ENCODE assay signal across 8 cellular contexts in genomic region chr5:102223542-102224444, GRCh38.
DNase-seq lines count a peak whose midpoint lies in the region; ATAC-seq, FAIRE-seq and TF ChIP-seq lines count a peak whose summit lies in the region.

No MANE protein-coding gene starts in this region.

- H3K4me2 ChIP-seq in GM12878 (ENCODE audit: control insufficient read depth, insufficient read depth) (no peak overlapping the region), mesendoderm (ENCODE audit: low read length) (no peak overlapping the region)

- FAIRE-seq in GM12878 (lab: Jason Lieb, UNC): peak; percentile 77

- DNase-seq in G401 (ENCODE audit: low spot score): peak; percentile 7
- DNase-seq in NCI-H1048 (lab: John Stamatoyannopoulos, UW): peak; percentile 56
- no peak for DNase-seq in GM12878 (ENCODE audit: low read depth, low spot score)
- DNase-seq in mesendoderm: peak; percentile 57
- DNase-seq in D341Med (ENCODE audit: low spot score): no peak
- no peak for DNase-seq in dedifferentiated amniotic fluid mesenchymal stem cell (ENCODE audit: extremely low spot score)
- DNase-seq in activated effector memory CD4-positive, alpha-beta T cell treated with anti-CD3 and anti-CD28 coated beads, Interleukin-2, amount 50 U/mL, for 16 hours: no peak

- no peak overlapping the region for H2AFZ ChIP-seq in GM12878 (ENCODE audit: control insufficient read depth, low read depth, low read length)

- POLR2A ChIA-PET in GM12878 (lab: Charles Lee): no interaction called here

- no peak overlapping the region for H2BK120ac ChIP-seq in mesendoderm (ENCODE audit: low read depth, low read length)

- no peak overlapping the region for H4K8ac ChIP-seq in mesendoderm (ENCODE audit: low read depth, low read length)

- 27% methylated on average over 5 of the region's 5 CpGs for WGBS in GM12878 (ENCODE audit: insufficient coverage, insufficient replicate concordance, low lambda C conversion rate, missing lambda C conversion rate)
- WGBS in mesendoderm (ENCODE audit: extremely low coverage, insufficient coverage, low lambda C conversion rate): no CpG with 5 or more reads among the region's 5 CpGs

- ATAC-seq in GM21526 (IDR thresholded peaks at IDR 0.05; ENCODE audit: low FRiP score, unreplicated experiment) (peak; percentile 71), GM12878 (peak; percentile 55; the same call in 2 of the 3 replicates)

- H3K4me3 ChIP-seq in GM12878 (no peak overlapping the region), mesendoderm (ENCODE audit: low read length) (no peak overlapping the region)

- no peaks in the 10 kb centered on the region for H3K79me2 ChIP-seq in GM12878 (ENCODE audit: control insufficient read depth, insufficient read depth, low read length)
- no peaks in the 10 kb centered on the region for H3K79me2 ChIP-seq in mesendoderm (ENCODE audit: control insufficient read depth, insufficient read depth, low read length)

- no peak overlapping the region for H4K5ac ChIP-seq in mesendoderm (ENCODE audit: low read length)

- H3K4ac ChIP-seq in mesendoderm (ENCODE audit: low read depth, low read length): no peak overlapping the region

- no peaks in the 10 kb centered on the region for H4K20me1 ChIP-seq in GM12878 (ENCODE audit: control insufficient read depth, insufficient read depth)

- TF ChIP-seq POLR2A in GM12878 (IDR thresholded peaks at IDR 0.05; ENCODE audit: low read depth, low read length): no peak

- no peak overlapping the region for H3K27ac ChIP-seq in GM12878 (ENCODE audit: control insufficient read depth, insufficient read depth)
- no peak overlapping the region for H3K27ac ChIP-seq in mesendoderm (ENCODE audit: low read depth, low read length)

- H3K36me3 ChIP-seq in GM12878 (ENCODE audit: control insufficient read depth in 2 of 2, insufficient read depth in 2 of 2, low read length in 1 of 2) (no peaks in the 10 kb centered on the region), mesendoderm (ENCODE audit: control insufficient read depth, insufficient read depth, low read length) (no peaks in the 10 kb centered on the region)

- H3K4me1 ChIP-seq in GM12878 (ENCODE audit: control insufficient read depth, insufficient read depth, low read length) (no peaks in the 10 kb centered on the region), mesendoderm (ENCODE audit: control insufficient read depth, low read depth, low read length) (no peaks in the 10 kb centered on the region)

- no peak overlapping the region for H3K18ac ChIP-seq in mesendoderm (ENCODE audit: low read length)

- no peak overlapping the region for H2AK5ac ChIP-seq in mesendoderm (ENCODE audit: low read length)

- intact Hi-C loops in GM12878 (cut with micrococcal nuclease; ENCODE audit: unreplicated experiment): loop anchor here (2.0 kb wide), 1 partner anchor 281 kb away; no protein-coding TSS in a partner anchor

- no peaks in the 10 kb centered on the region for H3K27me3 ChIP-seq in GM12878 (replicated peaks in 1 of 2; ENCODE audit: control insufficient read depth in 2 of 2, insufficient read depth in 2 of 2, low read length in 1 of 2)
- no peaks in the 10 kb centered on the region for H3K27me3 ChIP-seq in mesendoderm (ENCODE audit: insufficient read depth, low read length, poor library complexity)

- H3K56ac ChIP-seq in mesendoderm (ENCODE audit: low read length): no peak overlapping the region

- H3K79me1 ChIP-seq in mesendoderm (ENCODE audit: low read length): no peaks in the 10 kb centered on the region

- TF ChIP-seq CTCF in GM12878 (IDR thresholded peaks at IDR 0.05 in 2 of 3, conservative IDR thresholded peaks at IDR 0.05 in 1 of 3; ENCODE audit: control insufficient read depth in 2 of 3, extremely low read depth in 1 of 3, insufficient read depth in 1 of 3, low read depth in 3 of 3, low read length in 3 of 3): peak; percentile 37 to 63 (median 61); a peak in 5 of 6 replicates

- H3K9ac ChIP-seq in GM12878 (ENCODE audit: control insufficient read depth, insufficient read depth, low read length): no peak overlapping the region
- H3K9ac ChIP-seq in mesendoderm (ENCODE audit: low read length): no peak overlapping the region

- no peaks in the 10 kb centered on the region for H3K9me3 ChIP-seq in GM12878 (replicated peaks; ENCODE audit: control insufficient read depth, insufficient read depth, low read length)

- no peak overlapping the region for H2BK15ac ChIP-seq in mesendoderm (replicated peaks; ENCODE audit: low read depth)

- no peak for TF ChIP-seq EP300 in GM12878 (IDR thresholded peaks at IDR 0.05; ENCODE audit: borderline replicate concordance in 1 of 2, control insufficient read depth in 1 of 2, low read depth in 2 of 2, low read length in 2 of 2)

- no peak overlapping the region for H2BK5ac ChIP-seq in mesendoderm (ENCODE audit: low read length)

- in situ Hi-C loops in G401 (cut with HindIII; ENCODE audit: low sequenced_read_pairs) (no loop called here), GM12878 (cut with MboI) (loop anchor here (5.0 kb wide), 1 partner anchor 281 kb away; no protein-coding TSS in a partner anchor)

- SMC1A ChIA-PET in GM12878 (lab: Charles Lee; ENCODE audit: uncharacterized antibody, unreplicated experiment): interaction anchor here (1.0 kb wide), 2 partner anchors 183 to 281 kb away, joined by 3 read pairs; no protein-coding TSS in a partner anchor

- CTCF ChIA-PET in GM12878 (lab: Yijun Ruan, JAX): interaction anchor here (0.9 to 2.7 kb wide), 5 partner anchors 8 to 282 kb away, joined by 3 to 6 read pairs (median 4); no protein-coding TSS in a partner anchor

- BruUV-seq in GM12878 (replicated peaks; lab: Mats Ljungman, UMichigan): no TSS peak

- H3K23ac ChIP-seq in mesendoderm (ENCODE audit: low read length): no peak overlapping the region

- TF ChIP-seq RAD21 in GM12878 (IDR thresholded peaks at IDR 0.05; ENCODE audit: insufficient read depth, low read depth, low read length): peak; percentile 67

- RAD21 ChIA-PET in GM12878 (lab: Charles Lee; ENCODE audit: unreplicated experiment): interaction anchor here (0.6 kb wide), 1 partner anchor 162 kb away, joined by 3 read pairs; no protein-coding TSS in a partner anchor

TF ChIP-seq in GM12878, 131 proteins besides CTCF, POLR2A, EP300 and RAD21 (continues in another document):
- TF ChIP-seq SMC3 (IDR thresholded peaks at IDR 0.05; ENCODE audit: borderline replicate concordance, low read length) (peak; percentile 45; the same call in 1 of the 2 replicates), ATF7 (IDR thresholded peaks at IDR 0.05; ENCODE audit: low read depth) (no peak), E2F4 (IDR thresholded peaks at IDR 0.05; ENCODE audit: low read depth, low read length) (no peak), ZNF592 (IDR thresholded peaks at IDR 0.05) (0 out of 2 replicates have a peak, but pooled peaks have one; percentile 47), IKZF1 (conservative IDR thresholded peaks at IDR 0.05) (no peak), CREM (IDR thresholded peaks at IDR 0.05; ENCODE audit: low read depth) (no peak), STAT1 (conservative IDR thresholded peaks at IDR 0.05) (no peak), TARDBP (IDR thresholded peaks at IDR 0.05; ENCODE audit: borderline replicate concordance) (no peak)

Comparison
In these comparisons a context has a peak if more than half of its experiments do, and no peak if none do; other contexts are left out.
1. DNase-seq: peak in G401 (single experiment), NCI-H1048 (single experiment) and mesendoderm (single experiment); none in GM12878 (single experiment), D341Med (single experiment), dedifferentiated amniotic fluid mesenchymal stem cell (single experiment) and activated effector memory CD4-positive, alpha-beta T cell treated with anti-CD3 and anti-CD28 coated beads, Interleukin-2, amount 50 U/mL, for 16 hours (single experiment).